ENCODE assay signal across 20 cellular contexts in genomic region chr1:22245716-22246115, GRCh38.
A peak's percentile ranks its signal among the peaks of the same experiment; 100 is the strongest.
DNase-seq lines count a peak whose midpoint lies in the region; ATAC-seq and TF ChIP-seq lines count a peak whose summit lies in the region.
"Had no signal": no experiment of that assay in that cellular context is flagged by ENCODE, and none has a peak within 500 bp of the region (broad histone marks: within the 10 kb centered on the region; RNA-seq: fewer than 3 reads in every experiment).

No MANE protein-coding gene starts in this region.

- H3K9me2 ChIP-seq in hepatocyte (replicated peaks; ENCODE audit: insufficient read depth), result no peaks in the 10 kb centered on the region

- no peak overlapping the region for H3K9ac ChIP-seq in neural progenitor cell
- H3K9ac ChIP-seq: BLaER1 treated with 17β-estradiol and CSF1 and Interleukin-3, amounts not matched to agents 10 nM and 100 nM had no signal

- H3F3A ChIP-seq in neural progenitor cell (ENCODE audit: low read depth), result peaks cover 11% of the 10 kb centered on the region

- H3K36me3 Mint-ChIP-seq in WTC11 (no peaks in the 10 kb centered on the region), neural progenitor cell (no peaks in the 10 kb centered on the region)
- no peaks in the 10 kb centered on the region for H3K36me3 Mint-ChIP-seq in activated naive CD4-positive, alpha-beta T cell treated with anti-CD3 and anti-CD28 coated beads for 36 hours (ENCODE audit: low read depth)
- H3K36me3 Mint-ChIP-seq: CD8-positive, alpha-beta T cell had no signal

- H3K4me3 ChIP-seq in H7 (ENCODE audit: insufficient read depth, low read depth, low read length) (no peak overlapping the region), hepatocyte (no peak overlapping the region), neural progenitor cell (no peak overlapping the region)
- H3K4me3 ChIP-seq: BLaER1 treated with 17β-estradiol and CSF1 and Interleukin-3, amounts not matched to agents 10 nM and 100 nM; GM12878; K562 had no signal

- CTCF ChIA-PET in WTC11 (lab: Charles Lee), result interaction anchor here (0.7 to 2.1 kb wide), 9 partner anchors 9 to 171 kb away, joined by 3 to 11 read pairs (median 3); partner anchors contain the start of gene WNT4
- CTCF ChIA-PET in activated naive CD4-positive, alpha-beta T cell treated with anti-CD3 and anti-CD28 coated beads for 36 hours (lab: Charles Lee), result no interaction called here

- 47% methylated on average over 6 of the region's 8 CpGs for whole genome bisulfite sequencing in hepatocyte (ENCODE audit: low lambda C conversion rate, missing lambda C conversion rate)

- H3K27ac Mint-ChIP-seq in WTC11 (no peak overlapping the region), neural progenitor cell (no peak overlapping the region)
- H3K27ac Mint-ChIP-seq in activated naive CD4-positive, alpha-beta T cell treated with anti-CD3 and anti-CD28 coated beads for 36 hours, result no peak overlapping the region
- H3K27ac Mint-ChIP-seq: B cell; CD8-positive, alpha-beta T cell had no signal

- H3K9me3 ChIP-seq in hepatocyte (ENCODE audit: low read depth), result no peaks in the 10 kb centered on the region
- no peaks in the 10 kb centered on the region for H3K9me3 ChIP-seq in neural progenitor cell (ENCODE audit: low read depth)
- H3K9me3 ChIP-seq: BLaER1 treated with 17β-estradiol and CSF1 and Interleukin-3, amounts not matched to agents 10 nM and 100 nM had no signal

- H4K20me1 ChIP-seq in hepatocyte (ENCODE audit: insufficient read depth, poor library complexity, severe bottlenecking), result no peaks in the 10 kb centered on the region
- H4K20me1 ChIP-seq in neural progenitor cell (ENCODE audit: low read depth), result peaks cover 32% of the 10 kb centered on the region

- no peak overlapping the region for H3K4me3 Mint-ChIP-seq in WTC11
- no peak overlapping the region for H3K4me3 Mint-ChIP-seq in neural progenitor cell
- no peak overlapping the region for H3K4me3 Mint-ChIP-seq in activated naive CD4-positive, alpha-beta T cell treated with anti-CD3 and anti-CD28 coated beads for 36 hours
- H3K4me3 Mint-ChIP-seq: B cell; CD8-positive, alpha-beta T cell had no signal

- TF ChIP-seq CTCF in WTC11 (IDR thresholded peaks at IDR 0.05) (no peak), hepatocyte (IDR thresholded peaks at IDR 0.05; ENCODE audit: poor library complexity) (no peak), neural progenitor cell (IDR thresholded peaks at IDR 0.05) (no peak)

- H3K4me2 ChIP-seq in hepatocyte (no peak overlapping the region), neural progenitor cell (peak overlapping the region; percentile 58)

- no peaks in the 10 kb centered on the region for H3K79me2 ChIP-seq in hepatocyte
- no peaks in the 10 kb centered on the region for H3K79me2 ChIP-seq in neural progenitor cell (ENCODE audit: low read depth)

- H3K27me3 ChIP-seq in H7 (ENCODE audit: control insufficient read depth, insufficient read depth, low read length) (no peaks in the 10 kb centered on the region; the same call in 1 of the 2 replicates), hepatocyte (no peaks in the 10 kb centered on the region), neural progenitor cell (peaks cover 94% of the 10 kb centered on the region)
- H3K27me3 ChIP-seq: BLaER1 treated with 17β-estradiol and CSF1 and Interleukin-3, amounts not matched to agents 10 nM and 100 nM had no signal

- H3K27me3 Mint-ChIP-seq in WTC11 (ENCODE audit: low read depth) (no peaks in the 10 kb centered on the region; the same call in 1 of the 2 replicates), neural progenitor cell (ENCODE audit: insufficient read depth, low read depth) (peaks cover 27% of the 10 kb centered on the region)
- peaks cover 2% of the 10 kb centered on the region for H3K27me3 Mint-ChIP-seq in activated naive CD4-positive, alpha-beta T cell treated with anti-CD3 and anti-CD28 coated beads for 36 hours (ENCODE audit: low read depth)

- no peaks in the 10 kb centered on the region for H3K36me3 ChIP-seq in H7 (replicated peaks; ENCODE audit: control insufficient read depth, insufficient read depth, low read length)
- no peaks in the 10 kb centered on the region for H3K36me3 ChIP-seq in hepatocyte (replicated peaks; ENCODE audit: insufficient read depth, low read depth)
- no peaks in the 10 kb centered on the region for H3K36me3 ChIP-seq in neural progenitor cell
- H3K36me3 ChIP-seq: BLaER1 treated with 17β-estradiol and CSF1 and Interleukin-3, amounts not matched to agents 10 nM and 100 nM had no signal

- H3K4me1 Mint-ChIP-seq in WTC11 (peaks cover 17% of the 10 kb centered on the region), neural progenitor cell (peaks cover 70% of the 10 kb centered on the region)
- H3K4me1 Mint-ChIP-seq in activated naive CD4-positive, alpha-beta T cell treated with anti-CD3 and anti-CD28 coated beads for 36 hours (ENCODE audit: low read depth), result no peaks in the 10 kb centered on the region
- H3K4me1 Mint-ChIP-seq: B cell had no signal

- peak; percentile 68 for ATAC-seq in WTC11
- ATAC-seq: CD8-positive, alpha-beta T cell; GM12878; K562 had no signal

- H3K4me1 ChIP-seq in hepatocyte (ENCODE audit: insufficient read depth) (peaks cover 14% of the 10 kb centered on the region), neural progenitor cell (peaks cover 21% of the 10 kb centered on the region)

- H3K27ac ChIP-seq in hepatocyte (peak overlapping the region; percentile 71), neural progenitor cell (no peak overlapping the region)
- H3K27ac ChIP-seq: BLaER1 treated with 17β-estradiol and CSF1 and Interleukin-3, amounts not matched to agents 10 nM and 100 nM; HL-60 had no signal

- DNase-seq in H7 (peak; percentile 90), WTC11 (ENCODE audit: low spot score) (no peak), hepatocyte (ENCODE audit: low spot score) (no peak), neural progenitor cell (ENCODE audit: low spot score) (peak; percentile 81), NCI-H1105 (lab: John Stamatoyannopoulos, UW) (no peak), SHP77 treated with DMSO at 0.1 percent for 48 hours (lab: John Stamatoyannopoulos, UW) (no peak)
- no peak for DNase-seq in activated naive CD4-positive, alpha-beta T cell treated with anti-CD3 and anti-CD28 coated beads for 36 hours
- DNase-seq in activated naive CD4-positive, alpha-beta T cell treated with Interleukin-2 at 50 U/mL for 16 hours, result no peak
- DNase-seq: 8988T; Calu3; CD8-positive, alpha-beta T cell; DMS53; DND-41; EL; IMR-90 had no signal

- POLR2A ChIA-PET in WTC11 (lab: Charles Lee), result interaction anchor here (0.7 kb wide), 1 partner anchor 125 kb away, joined by 5 read pairs; no protein-coding TSS in a partner anchor

- H3K9me3 Mint-ChIP-seq in WTC11, result no peaks in the 10 kb centered on the region
- peaks cover 2% of the 10 kb centered on the region for H3K9me3 Mint-ChIP-seq in neural progenitor cell
- no peaks in the 10 kb centered on the region for H3K9me3 Mint-ChIP-seq in activated naive CD4-positive, alpha-beta T cell treated with anti-CD3 and anti-CD28 coated beads for 36 hours
- H3K9me3 Mint-ChIP-seq: CD8-positive, alpha-beta T cell had no signal

- intact Hi-C loops in activated naive CD4-positive, alpha-beta T cell treated with anti-CD3 and anti-CD28 coated beads for 36 hours (cut with micrococcal nuclease), result no loop called here

- H2AFZ ChIP-seq in hepatocyte (no peak overlapping the region), neural progenitor cell (replicated peaks) (no peak overlapping the region)

TF ChIP-seq in WTC11, 78 proteins besides CTCF, POLR2A, EP300 and RAD21:
- TF ChIP-seq ZNF317 (CRISPR knock-in tag; IDR thresholded peaks at IDR 0.05; ENCODE audit: borderline replicate concordance, low read depth), result no peak
- no peak for TF ChIP-seq SOX15 (CRISPR knock-in tag; IDR thresholded peaks at IDR 0.05)
- no peak for TF ChIP-seq IRF2 (CRISPR knock-in tag; IDR thresholded peaks at IDR 0.05; ENCODE audit: borderline replicate concordance, low read depth)
- TF ChIP-seq ATF6 (CRISPR knock-in tag; IDR thresholded peaks at IDR 0.05), result no peak
- TF ChIP-seq ATF2 (CRISPR knock-in tag; IDR thresholded peaks at IDR 0.05; ENCODE audit: borderline replicate concordance, low read depth), result no peak

Comparison
In these comparisons a context has a peak if more than half of its experiments do, and no peak if none do; other contexts are left out.
1. DNase-seq: peak in H7 (single experiment) and neural progenitor cell (single experiment); none in WTC11 (single experiment), hepatocyte (single experiment), activated naive CD4-positive, alpha-beta T cell treated with anti-CD3 and anti-CD28 coated beads for 36 hours (single experiment), activated naive CD4-positive, alpha-beta T cell treated with Interleukin-2 at 50 U/mL for 16 hours (single experiment), NCI-H1105 (single experiment) and SHP77 treated with DMSO at 0.1 percent for 48 hours (single experiment).